Comparison of ENCODE assay signal across 10 cellular contexts in genomic region chr5:89989831-89990230, GRCh38.
"Had no signal": no experiment of that assay in that cellular context is flagged by ENCODE, and none has a peak within 500 bp of the region (broad histone marks: within the 10 kb centered on the region; RNA-seq: fewer than 3 reads in every experiment).

No MANE protein-coding gene starts in this region.

- H3K4me3 ChIP-seq: prostate gland had no signal

- ATAC-seq: activated naive CD4-positive, alpha-beta T cell treated with anti-CD3 and anti-CD28 coated beads, Interleukin-2, amount 50 U/mL, for 72 hours; activated T-cell treated with anti-CD3 and anti-CD28 coated beads, Interleukin-2, amount 50 U/mL, for 4 hours; stimulated activated naive CD8-positive, alpha-beta T cell treated with anti-CD3 and anti-CD28 coated beads, Interleukin-15, Interleukin-2, amounts not matched to agents 100 U/mL and 50 U/mL, for 24 hours had no signal

- H3K27ac Mint-ChIP-seq: activated CD4-positive, alpha-beta memory T cell treated with anti-CD3 and anti-CD28 coated beads for 36 hours; activated naive CD4-positive, alpha-beta T cell treated with anti-CD3 and anti-CD28 coated beads, Interleukin-2, amount 50 U/mL, for 72 hours had no signal

- DNase-seq: activated CD4-positive, alpha-beta memory T cell treated with anti-CD3 and anti-CD28 coated beads for 36 hours; activated CD4-positive, alpha-beta T cell treated with anti-CD3 and anti-CD28 coated beads for 1 hour; activated effector memory CD4-positive, alpha-beta T cell treated with anti-CD3 and anti-CD28 coated beads, Interleukin-2, amount 50 U/mL, for 16 hours; activated T-cell treated with anti-CD3 and anti-CD28 coated beads, Interleukin-2, amount 50 U/mL, for 4 hours; amniotic stem cell; stimulated activated CD4-positive, alpha-beta T cell treated with anti-CD3 and anti-CD28 coated beads, Interleukin-4, amount 100 ng/mL, for 1 hour; stimulated activated CD8-positive, alpha-beta memory T cell treated with anti-CD3 and anti-CD28 coated beads, Interleukin-4, amount 100 ng/mL, for 48 hours; stimulated activated naive CD8-positive, alpha-beta T cell treated with anti-CD3 and anti-CD28 coated beads, Interleukin-15, Interleukin-2, amounts not matched to agents 100 U/mL and 50 U/mL, for 24 hours had no signal

- H3K27me3 Mint-ChIP-seq: activated CD4-positive, alpha-beta memory T cell treated with anti-CD3 and anti-CD28 coated beads for 36 hours had no signal

- H3K9me3 ChIP-seq: prostate gland had no signal

- H3K27ac ChIP-seq: prostate gland had no signal

- H3K36me3 ChIP-seq: prostate gland had no signal

- H3K36me3 Mint-ChIP-seq: activated CD4-positive, alpha-beta memory T cell treated with anti-CD3 and anti-CD28 coated beads for 36 hours; activated naive CD4-positive, alpha-beta T cell treated with anti-CD3 and anti-CD28 coated beads, Interleukin-2, amount 50 U/mL, for 72 hours had no signal

- H3K4me3 Mint-ChIP-seq: activated CD4-positive, alpha-beta memory T cell treated with anti-CD3 and anti-CD28 coated beads for 36 hours; activated T-cell treated with anti-CD3 and anti-CD28 coated beads, Interleukin-2, amount 50 U/mL, for 4 hours had no signal

- H3K4me1 ChIP-seq: prostate gland had no signal
